In genomic region chr19:43131281-43131842, GRCh38 we compare ENCODE assay signal across 13 cellular contexts. TPM values are rescaled to one million over a fixed set of nuclear protein-coding genes. Genes with fewer than 3 reads are reported as not detected.
DNase-seq lines count a peak whose midpoint lies in the region; ATAC-seq, FAIRE-seq and TF ChIP-seq lines count a peak whose summit lies in the region.
"Not testable (repeated sequence)": the region's sequence is repeated elsewhere in the genome, so short reads cannot be mapped to it uniquely, and the experiment has no call there.
"Had no signal": no experiment of that assay in that cellular context is flagged by ENCODE, and none has a peak within 500 bp of the region (broad histone marks: within the 10 kb centered on the region; RNA-seq: fewer than 3 reads in every experiment).

No MANE protein-coding gene starts in this region.

- H3K27ac ChIP-seq in PC-3 (ENCODE audit: low read length); breast epithelium: not testable (repeated sequence)

- DNase-seq in DMS53 (lab: John Stamatoyannopoulos, UW) = peak; percentile 56
- DNase-seq in HTR-8/SVneo (ENCODE audit: insufficient read length, low spot score) = not testable (repeated sequence)
- peak; percentile 21 for DNase-seq in NCI-H146 (lab: John Stamatoyannopoulos, UW)
- peak; percentile 27 for DNase-seq in NCI-H345 (lab: John Stamatoyannopoulos, UW)
- peak; percentile 70 for DNase-seq in PC-3
- DNase-seq in breast epithelium (ENCODE audit: low spot score in 2 of 2) = peak; percentile 37 to 55
- DNase-seq in iPS-NIHi11 (ENCODE audit: low spot score) = peak; percentile 3
- peak; percentile 65 for DNase-seq in ureter (ENCODE audit: low spot score)

- H3K4me1 ChIP-seq in PC-3 (ENCODE audit: insufficient read depth, low read length) = peaks cover 26% of the 10 kb centered on the region
- H3K4me1 ChIP-seq in breast epithelium = not testable (repeated sequence)

- POLR2A ChIA-PET in PC-3 (lab: Charles Lee; ENCODE audit: unreplicated experiment) = not testable (repeated sequence)

- BruUV-seq in PC-3 (replicated peaks; lab: Mats Ljungman, UMichigan) = not testable (repeated sequence)

- not testable (repeated sequence) for TF ChIP-seq POLR2A in breast epithelium (IDR thresholded peaks at IDR 0.05)

- CTCF ChIA-PET in PC-3 (lab: Charles Lee) = not testable (repeated sequence)

- H3K79me2 ChIP-seq in PC-3 (ENCODE audit: low read length) = not testable (repeated sequence)

- not testable (repeated sequence) for H3K4me3 ChIP-seq in PC-3 (ENCODE audit: low read length); breast epithelium

- H3K27me3 ChIP-seq in PC-3 (ENCODE audit: low read length); breast epithelium: not testable (repeated sequence)

- not testable (repeated sequence) for H3K4me2 ChIP-seq in PC-3 (ENCODE audit: low read length)

- not testable (repeated sequence) for H3K9ac ChIP-seq in PC-3 (ENCODE audit: low read length)

- peak; percentile 47 for ATAC-seq in PC-3

- FAIRE-seq in HTR-8/SVneo (lab: Jason Lieb, UNC) = peak; percentile 54

- H3K9me3 ChIP-seq in PC-3 (ENCODE audit: low read length); breast epithelium: not testable (repeated sequence)

- intact Hi-C loops in PC-3 (cut with micrococcal nuclease); breast epithelium (cut with DNase I; ENCODE audit: low total_unique reads): not testable (repeated sequence)

- not testable (repeated sequence) for H3K36me3 ChIP-seq in PC-3 (ENCODE audit: low read depth, low read length); breast epithelium

- not testable (repeated sequence) for TF ChIP-seq CTCF in PC-3 (conservative IDR thresholded peaks at IDR 0.05; ENCODE audit: low read depth, low read length); breast epithelium (IDR thresholded peaks at IDR 0.05)

- H3K9me2 ChIP-seq in PC-3 (replicated peaks; ENCODE audit: low read length) = not testable (repeated sequence)

- H2AFZ ChIP-seq in PC-3 (ENCODE audit: low read length) = not testable (repeated sequence)

- not testable (repeated sequence) for H4K20me1 ChIP-seq in PC-3 (ENCODE audit: low read length)

- not testable (repeated sequence) for H3F3A ChIP-seq in PC-3 (ENCODE audit: low read length, unreplicated experiment)

RNA-seq across cellular contexts. Expression of gene PSG2, which starts 48.9 kb away (rescaled TPM):
- total RNA-seq in PC-3 (2014; rRNA removed) (not detected in 2 replicates), breast epithelium (not detected), ureter (not detected)
- total RNA-seq: H9; HT1080; LHCN-M2; SK-MEL-5; T-helper 2 cell treated with Interferon-gamma antibody and Interleukin-4, amounts not matched to agents 100 ng/mL and 5 ng/mL, for 36 hours had no signal

RNA-seq across cellular contexts. Expression of gene PSG5, which starts 55.0 kb away (rescaled TPM):
- total RNA-seq in PC-3 (2014; rRNA removed) (not detected in 2 replicates), breast epithelium (not detected), ureter (not detected)
- total RNA-seq: H9; SK-MEL-5; T-helper 2 cell treated with Interferon-gamma antibody and Interleukin-4, amounts not matched to agents 100 ng/mL and 5 ng/mL, for 36 hours had no signal
